Comparison of ENCODE assay signal across 17 cellular contexts in the genomic region with DNA sequence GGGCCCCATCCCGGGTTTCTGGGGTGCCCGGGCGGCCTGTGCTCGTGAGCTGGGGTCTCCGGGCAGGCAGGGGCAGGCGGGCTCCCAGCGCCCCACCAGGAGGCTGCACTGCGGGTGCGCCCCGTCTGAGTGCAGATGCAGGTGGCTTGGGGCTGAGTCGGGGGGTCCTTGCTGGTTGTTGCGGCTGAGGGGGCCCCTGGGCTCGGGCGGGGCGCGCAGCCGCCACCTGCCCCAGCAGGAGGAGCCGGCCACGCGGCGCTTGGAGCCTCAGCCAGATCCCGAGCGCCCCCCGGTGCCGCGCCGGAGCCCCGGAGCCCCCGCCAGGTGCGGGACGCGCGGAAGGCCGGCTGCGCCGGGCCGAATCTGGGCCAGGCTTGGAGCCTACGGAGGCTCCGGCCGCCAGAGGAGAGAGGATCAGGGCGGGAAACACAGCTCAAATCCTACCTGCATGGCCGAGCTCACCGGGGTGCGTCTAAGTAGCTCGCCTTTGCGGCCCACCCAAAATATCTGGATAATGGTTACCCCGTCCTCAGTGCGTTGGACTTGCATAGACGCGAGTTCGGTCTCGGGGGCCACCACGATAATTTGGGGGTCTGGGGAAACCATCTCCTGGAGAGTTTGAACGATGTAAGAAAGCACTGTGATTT. TPM values are rescaled to one million over a fixed set of nuclear protein-coding genes. Genes with fewer than 3 reads are reported as not detected.
DNase-seq lines count a peak whose midpoint lies in the region; ATAC-seq and TF ChIP-seq lines count a peak whose summit lies in the region.
"Had no signal": no experiment of that assay in that cellular context is flagged by ENCODE, and none has a peak within 500 bp of the region (broad histone marks: within the 10 kb centered on the region; RNA-seq: fewer than 3 reads in every experiment).

No MANE protein-coding gene starts in this region.

- H3K36me3 Mint-ChIP-seq in mesothelial cell of epicardium, result no peaks in the 10 kb centered on the region

- ATAC-seq in HG03378 (IDR thresholded peaks at IDR 0.05; ENCODE audit: unreplicated experiment), result no peak
- ATAC-seq: lower lobe of right lung had no signal

- WGBS in mammary epithelial cell (ENCODE audit: low coverage, missing lambda C conversion rate), result 7% methylated on average over 6 of the region's 54 CpGs
- 2% methylated on average over 11 of the region's 54 CpGs for WGBS in suprapubic skin

- in situ Hi-C loops in mammary epithelial cell (cut with MboI; ENCODE audit: low sequenced_read_pairs in 2 of 2) (loop anchor here in 1 of 2 donors (10.0 kb wide), 1 partner anchor 285 kb away; the partner anchor contains the start of gene LSP1), KBM-7 (cut with MboI; ENCODE audit: low pct_unique_long_range_greater_than_20kb, low sequenced_read_pairs) (no loop called here)

- H3K27ac ChIP-seq in cardiac muscle cell (no peak overlapping the region), mammary epithelial cell (ENCODE audit: insufficient read depth, low read depth, low read length) (no peak overlapping the region), suprapubic skin (no peak overlapping the region)
- H3K27ac ChIP-seq: lower lobe of right lung, WERI-Rb-1 had no signal

- H3K9me3 ChIP-seq in cardiac muscle cell (ENCODE audit: low read depth), result no peaks in the 10 kb centered on the region
- no peaks in the 10 kb centered on the region for H3K9me3 ChIP-seq in mammary epithelial cell (replicated peaks; ENCODE audit: insufficient read depth, low read length)
- H3K9me3 ChIP-seq in suprapubic skin, result no peaks in the 10 kb centered on the region
- H3K9me3 ChIP-seq: lower lobe of right lung, thoracic aorta had no signal

- H3K79me2 ChIP-seq in mammary epithelial cell (ENCODE audit: insufficient read depth, low read length), result no peaks in the 10 kb centered on the region

- no peaks in the 10 kb centered on the region for H3K36me3 ChIP-seq in cardiac muscle cell
- no peaks in the 10 kb centered on the region for H3K36me3 ChIP-seq in mammary epithelial cell (ENCODE audit: insufficient read depth, low read length)
- H3K36me3 ChIP-seq in suprapubic skin, result no peaks in the 10 kb centered on the region
- H3K36me3 ChIP-seq: lower lobe of right lung, thoracic aorta, WERI-Rb-1 had no signal

- no peak overlapping the region for H2AFZ ChIP-seq in mammary epithelial cell (ENCODE audit: low read depth, low read length)

- no peak overlapping the region for H3K4me2 ChIP-seq in mammary epithelial cell (ENCODE audit: insufficient read depth, low read depth, low read length)

- H3K9me3 Mint-ChIP-seq in mesothelial cell of epicardium, result no peaks in the 10 kb centered on the region

- DNase-seq in cardiac muscle cell (ENCODE audit: low read depth in 1 of 2, low spot score in 1 of 2), result peak in 1 of 2 donors; percentile 48
- DNase-seq in cardiac septum (ENCODE audit: low spot score), result no peak
- peak; percentile 10 for DNase-seq in mammary epithelial cell
- DNase-seq in mesothelial cell of epicardium (ENCODE audit: low spot score in 2 of 2, unreplicated experiment in 2 of 2), result peak in 1 of 2 experiments; percentile 70
- no peak for DNase-seq in suprapubic skin (ENCODE audit: low spot score in 2 of 2)
- DNase-seq in SHP77 treated with DMSO at 0.1 percent for 48 hours (lab: John Stamatoyannopoulos, UW), result no peak
- DNase-seq in KBM-7, result no peak
- DNase-seq: activated naive CD4-positive, alpha-beta T cell treated with anti-CD3 and anti-CD28 coated beads, Interleukin-2, amount 50 U/mL, for 16 hours; erythroblast; hippocampal formation; lower lobe of right lung; NCI-H2227 treated with DMSO at 0.1 percent for 48 hours; WERI-Rb-1 had no signal

- H3K27me3 ChIP-seq in cardiac muscle cell (peaks cover 76% of the 10 kb centered on the region), mammary epithelial cell (ENCODE audit: insufficient read depth, low read length) (peaks cover 51% of the 10 kb centered on the region), suprapubic skin (peaks cover 100% of the 10 kb centered on the region)

- peaks cover 4% of the 10 kb centered on the region for H4K20me1 ChIP-seq in mammary epithelial cell (ENCODE audit: insufficient read depth, low read length)

- H3K4me3 Mint-ChIP-seq in mesothelial cell of epicardium, result peak overlapping the region; percentile 87

- H3K4me1 ChIP-seq in cardiac muscle cell (ENCODE audit: low read depth) (no peaks in the 10 kb centered on the region), mammary epithelial cell (ENCODE audit: insufficient read depth, low read length) (peaks cover 12% of the 10 kb centered on the region), suprapubic skin (peaks cover 55% of the 10 kb centered on the region)

- no peak for TF ChIP-seq CTCF in cardiac muscle cell (IDR thresholded peaks at IDR 0.05; ENCODE audit: low read depth, low read length)
- no peak for TF ChIP-seq CTCF in mammary epithelial cell (conservative IDR thresholded peaks at IDR 0.05 in 1 of 2, IDR thresholded peaks at IDR 0.05 in 1 of 2; ENCODE audit: extremely low read depth in 1 of 2, insufficient read depth in 1 of 2, low read depth in 1 of 2, low read length in 2 of 2)
- TF ChIP-seq CTCF in mesothelial cell of epicardium (IDR thresholded peaks at IDR 0.05; ENCODE audit: unreplicated experiment), result no peak
- no peak for TF ChIP-seq CTCF in suprapubic skin (IDR thresholded peaks at IDR 0.05)

- H3K27ac Mint-ChIP-seq in mesothelial cell of epicardium, result peak overlapping the region; percentile 75

- peak overlapping the region; percentile 34 for H3K4me3 ChIP-seq in cardiac muscle cell
- no peak overlapping the region for H3K4me3 ChIP-seq in mammary epithelial cell (replicated peaks in 1 of 3; ENCODE audit: insufficient read depth in 1 of 3, low read depth in 2 of 3, low read length in 3 of 3)
- peak overlapping the region; percentile 32 for H3K4me3 ChIP-seq in suprapubic skin
- H3K4me3 ChIP-seq: lower lobe of right lung had no signal

- CTCF ChIA-PET in mammary epithelial cell (lab: Charles Lee; ENCODE audit: low non-redundant PET), result no interaction called here

- no peak overlapping the region for H3K9ac ChIP-seq in mammary epithelial cell (ENCODE audit: insufficient read depth, low read length)

- intact Hi-C loops in cardiac septum (cut with DNase I) (loop anchor here (5.0 kb wide), 1 partner anchor 38 kb away; no protein-coding TSS in a partner anchor), mammary epithelial cell (cut with micrococcal nuclease) (no loop called here)

- TF ChIP-seq POLR2A in suprapubic skin (IDR thresholded peaks at IDR 0.05), result no peak

- BruUV-seq in mammary epithelial cell (replicated peaks; lab: Mats Ljungman, UMichigan), result no TSS peak

- dilution Hi-C loops in mammary epithelial cell (cut with HindIII; ENCODE audit: low sequenced_read_pairs), result no loop called here

- peaks cover 35% of the 10 kb centered on the region for H3K4me1 Mint-ChIP-seq in mesothelial cell of epicardium

- peaks cover 73% of the 10 kb centered on the region for H3K27me3 Mint-ChIP-seq in mesothelial cell of epicardium (ENCODE audit: low read depth)

- no peak for TF ChIP-seq EP300 in suprapubic skin (IDR thresholded peaks at IDR 0.05)

RNA-seq across cellular contexts. Expression of gene IGF2, which starts 0.6 kb away (rescaled TPM):
- total RNA-seq in cardiac muscle cell (91.4 and 120 TPM in 2 replicates), cardiac septum (87.7 TPM), mammary epithelial cell (under 1 TPM in 1 of 2 donors, not detected in 1; under 0.01 TPM), mesothelial cell of epicardium (3,009 to 3,275 TPM (median 3,171 TPM) in 3 replicates), suprapubic skin (1 to 10 TPM; 3.2 to 9.7 (median 5.6) TPM)
- polyA plus RNA-seq in cardiac muscle cell (136 and 155 TPM in 2 replicates), mammary epithelial cell (0.01 TPM)
- polyA minus RNA-seq in mammary epithelial cell, result not detected
- total RNA-seq: OCI-LY7 had no signal

RNA-seq across cellular contexts. Expression of gene INS, which starts 21.2 kb away (rescaled TPM):
- not detected in 2 replicates for total RNA-seq in cardiac muscle cell
- polyA plus RNA-seq in cardiac muscle cell, result not detected in 2 replicates
- not detected for total RNA-seq in cardiac septum
- total RNA-seq in mammary epithelial cell, result not detected
- polyA plus RNA-seq in mammary epithelial cell, result not detected
- polyA minus RNA-seq in mammary epithelial cell, result not detected
- not detected in 3 replicates for total RNA-seq in mesothelial cell of epicardium
- not detected for total RNA-seq in suprapubic skin
- total RNA-seq: lower lobe of right lung, OCI-LY7, omental fat pad, thoracic aorta had no signal

RNA-seq across cellular contexts. Expression of gene TH, which starts 31.8 kb away (rescaled TPM):
- not detected in 2 replicates for total RNA-seq in cardiac muscle cell
- polyA plus RNA-seq in cardiac muscle cell, result not detected in 2 replicates
- total RNA-seq in cardiac septum, result not detected
- under 1 TPM in 1 of 2 donors, not detected in 1; 0.61 TPM for total RNA-seq in mammary epithelial cell
- polyA plus RNA-seq in mammary epithelial cell, result 0.16 TPM
- not detected for polyA minus RNA-seq in mammary epithelial cell
- 0.77 to 1.4 TPM (median 1.1 TPM) in 3 replicates for total RNA-seq in mesothelial cell of epicardium
- 1 to 10 TPM in 1 of 4 donors, under 1 TPM in 1, not detected in 2; 0.34 to 1.0 TPM for total RNA-seq in suprapubic skin
- total RNA-seq: lower lobe of right lung, OCI-LY7, omental fat pad, thoracic aorta had no signal

Comparison
In these comparisons a context has a peak if more than half of its experiments do, and no peak if none do; other contexts are left out.
1. H3K4me3 ChIP-seq: peak in cardiac muscle cell (single experiment) and suprapubic skin (single experiment); none in mammary epithelial cell (0 of 3).
2. RNA of gene IGF2, which starts 0.6 kb away (total RNA-seq): 3,009 to 3,275 TPM in mesothelial cell of epicardium; 91.4 to 120 TPM in cardiac muscle cell, 87.7 TPM in cardiac septum (single experiment), 3.2 to 9.7 TPM in suprapubic skin and under 0.01 TPM in mammary epithelial cell; every median in the first group is over 10 times any median in the second.